Comparison of ENCODE assay signal across 23 cellular contexts in the genomic region with DNA sequence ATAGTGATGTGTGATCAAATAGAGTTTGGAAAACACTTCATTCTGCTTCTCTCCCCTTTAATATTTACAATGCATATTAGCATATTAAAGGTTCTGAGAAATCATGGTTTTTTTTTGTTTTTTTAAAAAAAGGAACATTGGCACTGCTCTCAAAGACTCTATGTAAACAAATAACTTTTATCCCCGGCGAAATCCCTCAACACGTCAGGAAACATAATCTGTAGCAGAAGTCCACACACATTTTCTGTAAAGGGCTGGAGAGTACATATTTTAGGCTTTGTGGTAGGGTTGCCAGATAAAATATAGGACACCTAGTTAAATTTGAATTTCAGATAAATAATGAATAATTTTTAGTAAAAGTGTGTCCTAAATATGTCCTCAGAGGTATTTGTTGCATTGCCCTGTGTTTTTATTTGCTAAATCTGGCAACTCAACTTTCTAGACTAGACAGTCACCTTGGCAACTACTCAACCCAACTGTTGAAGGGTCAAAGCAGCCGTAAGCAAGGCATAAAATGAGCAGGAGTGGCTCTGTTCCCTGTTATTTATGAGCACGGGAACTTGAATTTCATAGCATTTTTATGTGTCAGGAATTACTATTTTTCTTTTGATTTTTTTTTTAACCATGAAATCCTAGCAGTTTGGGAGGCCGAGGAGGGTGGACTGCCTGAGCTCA. TPM values are rescaled to one million over a fixed set of nuclear protein-coding genes. Genes with fewer than 3 reads are reported as not detected.
DNase-seq lines count a peak whose midpoint lies in the region; ATAC-seq and FAIRE-seq lines count a peak whose summit lies in the region.
"Had no signal": no experiment of that assay in that cellular context is flagged by ENCODE, and none has a peak within 500 bp of the region (broad histone marks: within the 10 kb centered on the region; RNA-seq: fewer than 3 reads in every experiment).

No MANE protein-coding gene starts in this region.

- FAIRE-seq in endometrium (lab: Jason Lieb, UNC), result peak; percentile 57

- H3K36me3 ChIP-seq in HUES64 (ENCODE audit: insufficient read depth, low read length), result no peaks in the 10 kb centered on the region
- H3K36me3 ChIP-seq: left ventricle myocardium inferior, neural progenitor cell had no signal

- peaks cover 28% of the 10 kb centered on the region for H3K4me1 ChIP-seq in HUES64 (ENCODE audit: insufficient read depth, low read length)
- H3K4me1 ChIP-seq: left ventricle myocardium inferior, neural progenitor cell had no signal

- ATAC-seq in HG02981 (IDR thresholded peaks at IDR 0.05; ENCODE audit: unreplicated experiment), result no peak
- ATAC-seq: esophagus mucosa had no signal

- WGBS in HUES64, result 96% methylated on average over 6 of the region's 6 CpGs

- H3K4me3 ChIP-seq in HUES64 (ENCODE audit: low read length), result no peak overlapping the region
- H3K4me3 ChIP-seq: left ventricle myocardium inferior, neural progenitor cell had no signal

- no peaks in the 10 kb centered on the region for H3K9me3 ChIP-seq in HUES64 (ENCODE audit: insufficient read depth, low read depth, low read length)
- H3K9me3 ChIP-seq: left ventricle myocardium inferior had no signal

- peak; percentile 36 for DNase-seq in EH (ENCODE audit: low read depth)
- peak; percentile 44 for DNase-seq in renal cortical epithelial cell (ENCODE audit: low read depth)
- DNase-seq in HUDEP-2 (lab: John Stamatoyannopoulos, UW; ENCODE audit: unreplicated experiment in 76 of 76), result no peak
- no peak for DNase-seq in NCI-H1048 (lab: John Stamatoyannopoulos, UW)
- DNase-seq in stimulated activated CD4-positive, alpha-beta T cell treated with anti-CD3 and anti-CD28 coated beads, Interleukin-15, amount 100 ng/mL, for 24 hours, result no peak
- DNase-seq: activated CD8-positive, alpha-beta T cell treated with anti-CD3 and anti-CD28 coated beads for 36 hours; amniotic stem cell; effector CD4-positive, alpha-beta T cell; Karpas-422; left ventricle myocardium inferior; NCI-H1105; NCI-H2107; stimulated activated CD4-positive, alpha-beta T cell treated with anti-CD3 and anti-CD28 coated beads, Interleukin-12 subunit alpha, Interleukin-12 subunit beta, amount 100 ng/mL, for 4 hours; stimulated activated CD8-positive, alpha-beta memory T cell treated with anti-CD3 and anti-CD28 coated beads, Interleukin-4, amount 100 ng/mL, for 48 hours; T1000 had no signal

- H3K9ac ChIP-seq in HUES64 (ENCODE audit: low read depth, low read length), result no peak overlapping the region
- H3K9ac ChIP-seq: neural progenitor cell had no signal

- H3K27ac ChIP-seq in HUES64 (ENCODE audit: low read depth, low read length), result peak overlapping the region; percentile 54
- H3K27ac ChIP-seq: C4-2B, left ventricle myocardium inferior, neural progenitor cell had no signal

- H3K27me3 ChIP-seq in HUES64 (ENCODE audit: insufficient read depth, low read length), result no peaks in the 10 kb centered on the region
- H3K27me3 ChIP-seq: neural progenitor cell had no signal

RNA-seq across cellular contexts. Expression of a gene that starts 8.5 kb away (rescaled TPM):
- not detected for polyA plus RNA-seq in HUES64 (2013, experiment 1 of 2)
- not detected for polyA plus RNA-seq in HUES64 (2013, experiment 2 of 2)
- total RNA-seq in renal cortical epithelial cell, result 0.65 and 1.2 TPM in 2 replicates
- total RNA-seq: activated CD8-positive, alpha-beta T cell treated with anti-CD3 and anti-CD28 coated beads for 36 hours; esophagus mucosa; mononuclear cell; pulmonary artery endothelial cell had no signal

Comparison
In these comparisons a context has a peak if more than half of its experiments do, and no peak if none do; other contexts are left out.
1. DNase-seq: peak in EH (single experiment) and renal cortical epithelial cell (single experiment); none in HUDEP-2 (0 of 76), NCI-H1048 (single experiment) and stimulated activated CD4-positive, alpha-beta T cell treated with anti-CD3 and anti-CD28 coated beads, Interleukin-15, amount 100 ng/mL, for 24 hours (single experiment).